8 cellular contexts compared by ENCODE assay signal in the genomic region with DNA sequence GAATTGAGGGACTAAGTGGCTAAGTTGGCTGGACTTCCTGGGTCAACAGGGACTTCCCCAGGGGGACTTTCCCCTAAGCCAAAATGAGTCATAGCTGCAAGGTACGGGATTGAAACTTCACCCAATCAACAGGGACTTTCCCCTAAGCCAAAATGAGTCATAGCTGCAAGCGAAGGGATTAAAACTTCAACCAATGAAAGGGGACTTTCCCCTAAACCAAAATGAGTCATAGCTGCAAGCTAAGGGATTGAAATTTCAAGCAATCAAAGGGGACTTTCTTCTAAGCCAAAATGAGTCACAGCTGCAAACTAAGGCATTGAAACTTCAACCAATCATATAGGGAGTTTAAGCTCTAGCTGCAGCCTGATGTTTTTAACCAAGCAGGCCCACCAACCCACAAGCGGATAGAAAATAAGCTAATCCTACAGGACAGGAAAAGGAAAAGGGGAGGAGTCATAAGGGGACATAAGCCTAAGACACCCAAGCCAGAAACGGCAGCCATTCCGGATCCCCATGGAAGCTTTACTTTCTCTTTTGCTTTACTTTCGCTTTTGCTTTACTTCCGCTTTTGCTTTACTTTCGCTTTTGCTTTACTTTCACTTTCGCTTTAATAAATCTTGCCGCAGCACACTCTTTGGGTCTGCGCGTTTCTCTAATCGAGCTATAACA.
DNase-seq lines count a peak whose midpoint lies in the region; ATAC-seq and TF ChIP-seq lines count a peak whose summit lies in the region.

No MANE protein-coding gene starts in this region.

- H3K79me2 ChIP-seq in Karpas-422 (ENCODE audit: low read length): no peaks in the 10 kb centered on the region

- no peak overlapping the region for H3K9ac ChIP-seq in Karpas-422 (ENCODE audit: low read length)

- H3K4me3 ChIP-seq in Karpas-422 (ENCODE audit: low read length): peak overlapping the region; percentile 54

- H2AFZ ChIP-seq in Karpas-422 (ENCODE audit: low read length): peak overlapping the region; percentile 65

- H3K27me3 Mint-ChIP-seq in activated CD4-positive, alpha-beta T cell treated with anti-CD3 and anti-CD28 coated beads, Interleukin-2, amount 10 ng/mL, durations not matched to agents 24 days and 14 days: no peaks in the 10 kb centered on the region

- peaks cover 10% of the 10 kb centered on the region for H3K9me3 ChIP-seq in Karpas-422 (ENCODE audit: low read length)

- H3K9me3 Mint-ChIP-seq in activated CD4-positive, alpha-beta T cell treated with anti-CD3 and anti-CD28 coated beads, Interleukin-2, amount 10 ng/mL, durations not matched to agents 24 days and 14 days: peaks cover 22% of the 10 kb centered on the region

- no peaks in the 10 kb centered on the region for H3K4me1 ChIP-seq in Karpas-422 (ENCODE audit: low read length)

- ATAC-seq in GM21786 (IDR thresholded peaks at IDR 0.05; ENCODE audit: unreplicated experiment): peak; percentile 75
- peak; percentile 65 for ATAC-seq in esophagus mucosa

- no peak overlapping the region for H3K4me2 ChIP-seq in Karpas-422 (ENCODE audit: low read depth, low read length, poor library complexity, severe bottlenecking)

- no peak for TF ChIP-seq CTCF in GM10266 (IDR thresholded peaks at IDR 0.05; ENCODE audit: control insufficient read depth, insufficient read depth, low read depth, missing control alignments)

- H3K36me3 ChIP-seq in Karpas-422 (ENCODE audit: insufficient read depth, low read length): no peaks in the 10 kb centered on the region

- peaks cover 24% of the 10 kb centered on the region for H3K4me1 Mint-ChIP-seq in activated CD4-positive, alpha-beta T cell treated with anti-CD3 and anti-CD28 coated beads, Interleukin-2, amount 10 ng/mL, durations not matched to agents 24 days and 14 days

- H3K27me3 ChIP-seq in Karpas-422 (ENCODE audit: low read length): no peaks in the 10 kb centered on the region

- DNase-seq in GM10266 (ENCODE audit: extremely low spot score): peak; percentile 62
- DNase-seq in Karpas-422: peak; percentile 62
- peak; percentile 89 for DNase-seq in activated CD4-positive, alpha-beta T cell treated with anti-CD3 and anti-CD28 coated beads, Interleukin-2, amount 10 ng/mL, durations not matched to agents 24 days and 14 days
- DNase-seq in stimulated activated CD4-positive, alpha-beta T cell treated with anti-CD3 and anti-CD28 coated beads, TNF-alpha, amount 100 ng/mL, for 24 hours (ENCODE audit: low read depth in 3 of 3): peak; percentile 18 to 39 (median 27)
- no peak for DNase-seq in NCI-H82 treated with DMSO at 0.1 percent for 48 hours (lab: John Stamatoyannopoulos, UW; ENCODE audit: unreplicated experiment)
- no peak for DNase-seq in G401 (ENCODE audit: low spot score)

- intact Hi-C loops in activated CD4-positive, alpha-beta T cell treated with anti-CD3 and anti-CD28 coated beads, Interleukin-2, amount 10 ng/mL, durations not matched to agents 24 days and 14 days (cut with micrococcal nuclease): loop anchor here (1.0 to 10.0 kb wide), 5 partner anchors 56 to 444 kb away; no protein-coding TSS in a partner anchor

- in situ Hi-C loops in G401 (cut with HindIII; ENCODE audit: low sequenced_read_pairs): no loop called here

- peak overlapping the region; percentile 70 for H3K4me3 Mint-ChIP-seq in activated CD4-positive, alpha-beta T cell treated with anti-CD3 and anti-CD28 coated beads, Interleukin-2, amount 10 ng/mL, durations not matched to agents 24 days and 14 days

- peak overlapping the region; percentile 95 for H3K27ac Mint-ChIP-seq in activated CD4-positive, alpha-beta T cell treated with anti-CD3 and anti-CD28 coated beads, Interleukin-2, amount 10 ng/mL, durations not matched to agents 24 days and 14 days

- H3K36me3 Mint-ChIP-seq in activated CD4-positive, alpha-beta T cell treated with anti-CD3 and anti-CD28 coated beads, Interleukin-2, amount 10 ng/mL, durations not matched to agents 24 days and 14 days (ENCODE audit: low read depth): peaks cover 4% of the 10 kb centered on the region

- H3K9me2 ChIP-seq in Karpas-422 (replicated peaks; ENCODE audit: insufficient read depth, low read length): no peaks in the 10 kb centered on the region

- no peak overlapping the region for H3K27ac ChIP-seq in Karpas-422 (ENCODE audit: low read length)

- no peaks in the 10 kb centered on the region for H4K20me1 ChIP-seq in Karpas-422 (ENCODE audit: insufficient read depth, low read depth, low read length)

Comparison
In these comparisons a context has a peak if more than half of its experiments do, and no peak if none do; other contexts are left out.
1. DNase-seq: peak in GM10266 (single experiment), Karpas-422 (single experiment), activated CD4-positive, alpha-beta T cell treated with anti-CD3 and anti-CD28 coated beads, Interleukin-2, amount 10 ng/mL, durations not matched to agents 24 days and 14 days (single experiment) and stimulated activated CD4-positive, alpha-beta T cell treated with anti-CD3 and anti-CD28 coated beads, TNF-alpha, amount 100 ng/mL, for 24 hours (3 of 3); none in NCI-H82 treated with DMSO at 0.1 percent for 48 hours (single experiment) and G401 (single experiment).